In the genomic region with DNA sequence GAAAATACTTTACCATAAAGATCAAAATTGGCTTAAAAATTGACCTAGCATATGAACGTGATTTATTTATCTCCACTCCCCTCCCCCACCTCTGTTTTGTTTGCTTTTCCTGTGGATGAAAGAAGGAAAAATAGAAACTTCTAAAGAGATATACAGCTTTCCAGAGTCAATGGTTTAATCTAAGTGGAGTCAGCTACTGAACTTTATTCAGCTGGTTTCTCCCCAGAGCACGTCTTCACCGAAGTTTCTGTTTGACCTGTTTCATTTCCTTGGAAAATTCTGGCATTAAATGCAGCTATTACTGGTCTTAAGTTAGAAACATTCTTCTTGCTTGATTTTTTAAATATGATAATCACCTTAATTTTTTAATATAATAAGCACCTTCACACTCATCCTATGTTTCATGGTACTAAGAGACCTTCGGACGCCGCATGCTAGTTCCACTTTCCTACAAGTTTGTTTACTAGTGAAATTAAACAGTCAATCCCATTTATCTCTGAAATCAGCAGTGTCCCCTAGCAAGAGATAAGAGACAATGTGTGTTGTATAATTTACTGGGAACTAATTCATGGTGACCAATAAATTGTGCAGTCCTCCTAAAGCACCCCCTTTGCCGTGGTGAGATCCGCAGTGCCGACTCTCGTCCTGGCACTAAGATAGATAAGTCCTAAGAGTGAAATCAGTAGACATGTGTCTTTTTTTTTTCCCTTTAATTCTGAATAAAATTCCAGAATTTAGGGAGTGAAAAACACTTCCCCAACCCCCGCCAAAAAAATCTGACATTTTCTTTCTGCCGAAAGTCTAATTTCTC, we compare ENCODE assay signal across 15 cellular contexts.
DNase-seq lines count a peak whose midpoint lies in the region; ATAC-seq and TF ChIP-seq lines count a peak whose summit lies in the region.
"Had no signal": no experiment of that assay in that cellular context is flagged by ENCODE, and none has a peak within 500 bp of the region (broad histone marks: within the 10 kb centered on the region; RNA-seq: fewer than 3 reads in every experiment).

No MANE protein-coding gene starts in this region.

- H4K20me1 ChIP-seq in hepatocyte (ENCODE audit: insufficient read depth, poor library complexity, severe bottlenecking) = peaks cover 4% of the 10 kb centered on the region
- H4K20me1 ChIP-seq in osteoblast (ENCODE audit: insufficient read depth, low read length) = no peaks in the 10 kb centered on the region

- H3K4me1 ChIP-seq in right cardiac atrium (ENCODE audit: control insufficient read depth, insufficient read depth, low read length) (peaks cover 4% of the 10 kb centered on the region), hepatocyte (ENCODE audit: insufficient read depth) (no peaks in the 10 kb centered on the region), osteoblast (ENCODE audit: insufficient read depth, low read length) (no peaks in the 10 kb centered on the region), upper lobe of right lung (no peaks in the 10 kb centered on the region)

- DNase-seq in right cardiac atrium (no peak), Right ventricle myocardium superior (no peak), hepatocyte (ENCODE audit: low spot score) (no peak), osteoblast (ENCODE audit: insufficient read length, low spot score, missing footprints) (no peak), upper lobe of right lung (no peak)
- DNase-seq: 8988T, DMS 273 treated with DMSO at 0.1 percent for 48 hours, NCI-H1436, NCI-H226, NCI-H526 treated with DMSO at 0.1 percent for 48 hours, PC-9 had no signal

- H3K79me2 ChIP-seq in hepatocyte (peaks cover 28% of the 10 kb centered on the region), osteoblast (ENCODE audit: insufficient read depth, low read length) (no peaks in the 10 kb centered on the region)

- H3K36me3 ChIP-seq in hepatocyte (replicated peaks; ENCODE audit: insufficient read depth, low read depth) (no peaks in the 10 kb centered on the region), osteoblast (ENCODE audit: insufficient read depth, low read length) (no peaks in the 10 kb centered on the region), upper lobe of right lung (no peaks in the 10 kb centered on the region)
- H3K36me3 ChIP-seq: BLaER1 treated with 17β-estradiol and CSF1 and Interleukin-3, amounts not matched to agents 10 nM and 100 nM had no signal

- WGBS in right cardiac atrium = 69% methylated on average over 12 of the region's 12 CpGs
- WGBS in hepatocyte (ENCODE audit: low lambda C conversion rate, missing lambda C conversion rate) = 48% methylated on average over 12 of the region's 12 CpGs

- intact Hi-C loops in right cardiac atrium (cut with DNase I) (loop anchor here in 2 of 4 donors (10.0 kb wide), 2 partner anchors 746 to 1046 kb away; no protein-coding TSS in a partner anchor), Right ventricle myocardium superior (cut with DNase I) (no loop called here), upper lobe of right lung (cut with DNase I) (no loop called here)

- ATAC-seq in right cardiac atrium (no peak), Right ventricle myocardium superior (ENCODE audit: poor library complexity) (no peak), upper lobe of right lung (no peak), HG03039 (IDR thresholded peaks at IDR 0.05; ENCODE audit: unreplicated experiment) (no peak), GM19452 (IDR thresholded peaks at IDR 0.05; ENCODE audit: unreplicated experiment) (no peak), HG03565 (IDR thresholded peaks at IDR 0.05; ENCODE audit: unreplicated experiment) (no peak)

- H2AFZ ChIP-seq in hepatocyte (no peak overlapping the region), osteoblast (ENCODE audit: low read length) (no peak overlapping the region)
- H2AFZ ChIP-seq: PC-9 had no signal

- H3K4me3 ChIP-seq in right cardiac atrium (ENCODE audit: low read length) (peak overlapping the region; percentile 45), hepatocyte (peak overlapping the region; percentile 2), osteoblast (ENCODE audit: insufficient read depth, low read length) (no peak overlapping the region), upper lobe of right lung (peak overlapping the region; percentile 19)
- H3K4me3 ChIP-seq: BLaER1 treated with 17β-estradiol and CSF1 and Interleukin-3, amounts not matched to agents 10 nM and 100 nM; PC-9 had no signal

- H3K27ac ChIP-seq in right cardiac atrium (ENCODE audit: low read length) (no peak overlapping the region), hepatocyte (no peak overlapping the region), osteoblast (ENCODE audit: low read depth, low read length) (no peak overlapping the region), upper lobe of right lung (no peak overlapping the region)
- H3K27ac ChIP-seq: BLaER1 treated with 17β-estradiol and CSF1 and Interleukin-3, amounts not matched to agents 10 nM and 100 nM; PC-9 had no signal

- H3K9me3 ChIP-seq in right cardiac atrium (ENCODE audit: control insufficient read depth, low read length) (no peaks in the 10 kb centered on the region), hepatocyte (ENCODE audit: low read depth) (no peaks in the 10 kb centered on the region), osteoblast (ENCODE audit: low read depth, low read length) (no peaks in the 10 kb centered on the region), upper lobe of right lung (no peaks in the 10 kb centered on the region)

- H3K27me3 ChIP-seq in right cardiac atrium (ENCODE audit: control insufficient read depth, insufficient read depth) (no peaks in the 10 kb centered on the region), hepatocyte (no peaks in the 10 kb centered on the region), osteoblast (ENCODE audit: insufficient read depth, low read length) (no peaks in the 10 kb centered on the region), upper lobe of right lung (no peaks in the 10 kb centered on the region)
- H3K27me3 ChIP-seq: BLaER1 treated with 17β-estradiol and CSF1 and Interleukin-3, amounts not matched to agents 10 nM and 100 nM had no signal

- TF ChIP-seq CTCF in hepatocyte (IDR thresholded peaks at IDR 0.05; ENCODE audit: poor library complexity) (no peak), osteoblast (IDR thresholded peaks at IDR 0.05; ENCODE audit: extremely low read depth, low read depth, low read length) (no peak), upper lobe of right lung (IDR thresholded peaks at IDR 0.05) (no peak)

- H3K9me2 ChIP-seq in hepatocyte (replicated peaks; ENCODE audit: insufficient read depth) = no peaks in the 10 kb centered on the region

- H3K4me2 ChIP-seq in hepatocyte (peak overlapping the region; percentile 66), osteoblast (ENCODE audit: insufficient read depth, low read length) (peak overlapping the region; percentile 43)
- H3K4me2 ChIP-seq: BLaER1 treated with 17β-estradiol and CSF1 and Interleukin-3, amounts not matched to agents 10 nM and 100 nM; PC-9 had no signal
